2 cellular contexts compared by ENCODE assay signal in the genomic region with DNA sequence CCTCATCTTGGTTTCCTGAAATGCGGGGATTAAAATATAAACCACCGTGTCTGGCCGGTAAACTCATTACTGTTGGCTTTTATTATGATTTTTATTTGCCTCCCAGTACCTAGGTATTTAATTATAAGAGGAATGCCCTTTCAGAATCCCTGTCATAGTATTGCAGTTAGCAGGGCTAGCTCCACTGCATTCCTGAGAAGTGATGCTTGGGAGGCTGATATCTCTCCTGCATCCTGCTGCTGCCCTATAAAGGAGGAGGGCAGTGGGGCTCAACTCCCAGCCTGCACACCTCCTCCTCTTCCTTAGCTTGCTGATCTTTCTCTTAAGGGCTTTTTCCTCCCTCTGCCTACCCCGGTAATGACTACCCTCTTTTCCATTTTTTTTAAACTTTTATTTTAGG.
TF ChIP-seq lines count a peak whose summit lies in the region.

No MANE protein-coding gene starts in this region.

TF ChIP-seq in SK-N-SH treated with all-trans-retinoic acid at 6 μM for 48 hours, 23 proteins besides CTCF, POLR2A, EP300 and RAD21 (continued from another document):
- TF ChIP-seq, protein P1, sequence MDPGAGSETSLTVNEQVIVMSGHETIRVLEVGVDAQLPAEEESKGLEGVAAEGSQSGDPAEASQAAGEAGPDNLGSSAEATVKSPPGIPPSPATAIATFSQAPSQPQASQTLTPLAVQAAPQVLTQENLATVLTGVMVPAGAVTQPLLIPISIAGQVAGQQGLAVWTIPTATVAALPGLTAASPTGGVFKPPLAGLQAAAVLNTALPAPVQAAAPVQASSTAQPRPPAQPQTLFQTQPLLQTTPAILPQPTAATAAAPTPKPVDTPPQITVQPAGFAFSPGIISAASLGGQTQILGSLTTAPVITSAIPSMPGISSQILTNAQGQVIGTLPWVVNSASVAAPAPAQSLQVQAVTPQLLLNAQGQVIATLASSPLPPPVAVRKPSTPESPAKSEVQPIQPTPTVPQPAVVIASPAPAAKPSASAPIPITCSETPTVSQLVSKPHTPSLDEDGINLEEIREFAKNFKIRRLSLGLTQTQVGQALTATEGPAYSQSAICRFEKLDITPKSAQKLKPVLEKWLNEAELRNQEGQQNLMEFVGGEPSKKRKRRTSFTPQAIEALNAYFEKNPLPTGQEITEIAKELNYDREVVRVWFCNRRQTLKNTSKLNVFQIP (CRISPR knock-in tag; IDR thresholded peaks at IDR 0.05; ENCODE audit: borderline replicate concordance, low read depth): no peak
- TF ChIP-seq TCF4 (CRISPR knock-in tag; IDR thresholded peaks at IDR 0.05; ENCODE audit: borderline replicate concordance) (no peak), CSDC2 (CRISPR knock-in tag; IDR thresholded peaks at IDR 0.05) (no peak), RARB (CRISPR knock-in tag; IDR thresholded peaks at IDR 0.05) (no peak), TOX (CRISPR knock-in tag; IDR thresholded peaks at IDR 0.05; ENCODE audit: borderline replicate concordance) (no peak), ZNF565 (CRISPR knock-in tag; conservative IDR thresholded peaks at IDR 0.05; ENCODE audit: low read depth) (no peak), BACH2 (CRISPR knock-in tag; IDR thresholded peaks at IDR 0.05; ENCODE audit: borderline replicate concordance) (no peak), ESRRG (CRISPR knock-in tag; IDR thresholded peaks at IDR 0.05) (no peak), ARNTL (CRISPR knock-in tag; IDR thresholded peaks at IDR 0.05; ENCODE audit: borderline replicate concordance, low read depth) (no peak), ZNF8 (CRISPR knock-in tag; IDR thresholded peaks at IDR 0.05) (no peak), OSR1 (CRISPR knock-in tag; IDR thresholded peaks at IDR 0.05) (no peak), ZFP3 (CRISPR knock-in tag; IDR thresholded peaks at IDR 0.05) (no peak)
- TF ChIP-seq, protein P2, sequence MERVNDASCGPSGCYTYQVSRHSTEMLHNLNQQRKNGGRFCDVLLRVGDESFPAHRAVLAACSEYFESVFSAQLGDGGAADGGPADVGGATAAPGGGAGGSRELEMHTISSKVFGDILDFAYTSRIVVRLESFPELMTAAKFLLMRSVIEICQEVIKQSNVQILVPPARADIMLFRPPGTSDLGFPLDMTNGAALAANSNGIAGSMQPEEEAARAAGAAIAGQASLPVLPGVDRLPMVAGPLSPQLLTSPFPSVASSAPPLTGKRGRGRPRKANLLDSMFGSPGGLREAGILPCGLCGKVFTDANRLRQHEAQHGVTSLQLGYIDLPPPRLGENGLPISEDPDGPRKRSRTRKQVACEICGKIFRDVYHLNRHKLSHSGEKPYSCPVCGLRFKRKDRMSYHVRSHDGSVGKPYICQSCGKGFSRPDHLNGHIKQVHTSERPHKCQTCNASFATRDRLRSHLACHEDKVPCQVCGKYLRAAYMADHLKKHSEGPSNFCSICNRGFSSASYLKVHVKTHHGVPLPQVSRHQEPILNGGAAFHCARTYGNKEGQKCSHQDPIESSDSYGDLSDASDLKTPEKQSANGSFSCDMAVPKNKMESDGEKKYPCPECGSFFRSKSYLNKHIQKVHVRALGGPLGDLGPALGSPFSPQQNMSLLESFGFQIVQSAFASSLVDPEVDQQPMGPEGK (CRISPR knock-in tag; IDR thresholded peaks at IDR 0.05; ENCODE audit: borderline replicate concordance): no peak
TF ChIP-seq in SK-N-SH treated with all-trans-retinoic acid at 6 μM for 48 hours: peak in this region for 0.

TF ChIP-seq in SK-N-SH, 30 proteins besides CTCF, POLR2A, EP300 and RAD21 (continued from another document):
- TF ChIP-seq, protein P3, sequence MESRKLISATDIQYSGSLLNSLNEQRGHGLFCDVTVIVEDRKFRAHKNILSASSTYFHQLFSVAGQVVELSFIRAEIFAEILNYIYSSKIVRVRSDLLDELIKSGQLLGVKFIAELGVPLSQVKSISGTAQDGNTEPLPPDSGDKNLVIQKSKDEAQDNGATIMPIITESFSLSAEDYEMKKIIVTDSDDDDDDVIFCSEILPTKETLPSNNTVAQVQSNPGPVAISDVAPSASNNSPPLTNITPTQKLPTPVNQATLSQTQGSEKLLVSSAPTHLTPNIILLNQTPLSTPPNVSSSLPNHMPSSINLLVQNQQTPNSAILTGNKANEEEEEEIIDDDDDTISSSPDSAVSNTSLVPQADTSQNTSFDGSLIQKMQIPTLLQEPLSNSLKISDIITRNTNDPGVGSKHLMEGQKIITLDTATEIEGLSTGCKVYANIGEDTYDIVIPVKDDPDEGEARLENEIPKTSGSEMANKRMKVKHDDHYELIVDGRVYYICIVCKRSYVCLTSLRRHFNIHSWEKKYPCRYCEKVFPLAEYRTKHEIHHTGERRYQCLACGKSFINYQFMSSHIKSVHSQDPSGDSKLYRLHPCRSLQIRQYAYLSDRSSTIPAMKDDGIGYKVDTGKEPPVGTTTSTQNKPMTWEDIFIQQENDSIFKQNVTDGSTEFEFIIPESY (IDR thresholded peaks at IDR 0.05; ENCODE audit: borderline replicate concordance, low read depth): no peak
- TF ChIP-seq GATA2 (CRISPR knock-in tag; IDR thresholded peaks at IDR 0.05) (no peak), FOXJ3 (CRISPR knock-in tag; IDR thresholded peaks at IDR 0.05) (no peak), MXI1 (IDR thresholded peaks at IDR 0.05; ENCODE audit: low read depth, low read length) (no peak), RXRA (IDR thresholded peaks at IDR 0.05; ENCODE audit: borderline replicate concordance, low read depth) (no peak), FOSL2 (IDR thresholded peaks at IDR 0.05; ENCODE audit: borderline replicate concordance, low read depth) (no peak), RFX5 (IDR thresholded peaks at IDR 0.05; ENCODE audit: low read length) (no peak), TEAD4 (IDR thresholded peaks at IDR 0.05; ENCODE audit: borderline replicate concordance, insufficient read depth) (no peak)
- TF ChIP-seq, protein P4, sequence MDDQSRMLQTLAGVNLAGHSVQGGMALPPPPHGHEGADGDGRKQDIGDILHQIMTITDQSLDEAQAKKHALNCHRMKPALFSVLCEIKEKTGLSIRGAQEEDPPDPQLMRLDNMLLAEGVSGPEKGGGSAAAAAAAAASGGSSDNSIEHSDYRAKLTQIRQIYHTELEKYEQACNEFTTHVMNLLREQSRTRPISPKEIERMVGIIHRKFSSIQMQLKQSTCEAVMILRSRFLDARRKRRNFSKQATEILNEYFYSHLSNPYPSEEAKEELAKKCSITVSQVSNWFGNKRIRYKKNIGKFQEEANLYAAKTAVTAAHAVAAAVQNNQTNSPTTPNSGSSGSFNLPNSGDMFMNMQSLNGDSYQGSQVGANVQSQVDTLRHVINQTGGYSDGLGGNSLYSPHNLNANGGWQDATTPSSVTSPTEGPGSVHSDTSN (IDR thresholded peaks at IDR 0.05): no peak
TF ChIP-seq in SK-N-SH: peak in this region for 0.
